ENCODE assay signal across 8 cellular contexts in genomic region chrX:102899940-102900916, GRCh38. TPM values are rescaled to one million over a fixed set of nuclear protein-coding genes. Genes with fewer than 3 reads are reported as not detected.
DNase-seq lines count a peak whose midpoint lies in the region; ATAC-seq, FAIRE-seq and TF ChIP-seq lines count a peak whose summit lies in the region.

No MANE protein-coding gene starts in this region.

- H4K20me1 ChIP-seq in K562 (replicated peaks; ENCODE audit: control insufficient read depth, insufficient read depth, low read length) (no peaks in the 10 kb centered on the region), keratinocyte (ENCODE audit: control insufficient read depth, extremely low read depth, insufficient read depth, low read length) (no peaks in the 10 kb centered on the region)

- H3K27me3 ChIP-seq in K562 (ENCODE audit: control insufficient read depth in 2 of 2, insufficient read depth in 2 of 2, low read length in 2 of 2) = no peaks in the 10 kb centered on the region
- H3K27me3 ChIP-seq in keratinocyte (ENCODE audit: control insufficient read depth, extremely low read depth, insufficient read depth, low read length) = no peaks in the 10 kb centered on the region

- no TSS peak for BruUV-seq in K562 (replicated peaks; lab: Mats Ljungman, UMichigan)

- POLR2A ChIA-PET in K562 (lab: Yijun Ruan, JAX) = interaction anchor here (0.6 to 1.2 kb wide), 4 partner anchors 14 to 280 kb away, joined by 3 read pairs; no protein-coding TSS in a partner anchor

- H3K4me2 ChIP-seq in K562 (ENCODE audit: insufficient read depth, low read length) (no peak overlapping the region), keratinocyte (ENCODE audit: control insufficient read depth, extremely low read depth, insufficient read depth, low read depth, low read length) (no peak overlapping the region)

- no peak for TF ChIP-seq POLR2A in K562 (conservative IDR thresholded peaks at IDR 0.05)

- TF ChIP-seq CTCF in K562 (IDR thresholded peaks at IDR 0.05 in 2 of 3, conservative IDR thresholded peaks at IDR 0.05 in 1 of 3; ENCODE audit: insufficient read depth in 2 of 3, low read depth in 1 of 3, low read length in 3 of 3) (peak; percentile 62 to 74 (median 70)), keratinocyte (optimal IDR thresholded peaks at IDR 0.05 in 1 of 3, IDR thresholded peaks at IDR 0.05 in 1 of 3, conservative IDR thresholded peaks at IDR 0.05 in 1 of 3; ENCODE audit: extremely low read depth in 1 of 3, insufficient read depth in 2 of 3, low read length in 3 of 3) (peak; percentile 60 to 77 (median 72))

- in situ Hi-C loops in K562 (cut with MboI) = no loop called here

- H3K36me3 ChIP-seq in K562 (ENCODE audit: control insufficient read depth, insufficient read depth, low read length) (no peaks in the 10 kb centered on the region), keratinocyte (ENCODE audit: control insufficient read depth in 2 of 2, extremely low read depth in 1 of 2, insufficient read depth in 2 of 2, low read length in 2 of 2) (no peaks in the 10 kb centered on the region)

- intact Hi-C loops in Right ventricle myocardium superior (cut with DNase I) (no loop called here), cardiac septum (cut with DNase I) (no loop called here), K562 (cut with micrococcal nuclease) (loop anchor here (1.0 kb wide), 1 partner anchor 257 kb away; no protein-coding TSS in a partner anchor)

- TF ChIP-seq RAD21 in K562 (CRISPR knock-in tag; conservative IDR thresholded peaks at IDR 0.05 in 1 of 2, IDR thresholded peaks at IDR 0.05 in 1 of 2) = peak; percentile 33 to 65

- 10% methylated on average over 14 of the region's 15 CpGs for WGBS in K562 (ENCODE audit: insufficient coverage, low coverage, missing lambda C conversion rate)

- dilution Hi-C loops in keratinocyte (cut with MboI; ENCODE audit: extremely low pct_ligation_motif_present, low sequenced_read_pairs) = no loop called here

- CTCF ChIA-PET in K562 (lab: Yijun Ruan, JAX; ENCODE audit: low intra/inter-chr PET ratio) = interaction anchor here (0.8 kb wide), 1 partner anchor 17 kb away, joined by 4 read pairs; no protein-coding TSS in a partner anchor

- H3K9me1 ChIP-seq in K562 (ENCODE audit: control insufficient read depth, insufficient read depth, low read length) = peaks cover 3% of the 10 kb centered on the region
- H3K9me1 ChIP-seq in keratinocyte (ENCODE audit: control insufficient read depth, extremely low read depth, insufficient read depth, low read length) = no peaks in the 10 kb centered on the region

- no peak overlapping the region for H2AFZ ChIP-seq in K562 (ENCODE audit: low read depth, low read length)
- no peak overlapping the region for H2AFZ ChIP-seq in keratinocyte (ENCODE audit: control insufficient read depth, low read length)

- no peaks in the 10 kb centered on the region; a peak in 1 of 5 replicates for H3K4me1 ChIP-seq in K562 (replicated peaks in 1 of 2; ENCODE audit: control insufficient read depth in 2 of 2, insufficient read depth in 2 of 2, low read length in 2 of 2)
- no peaks in the 10 kb centered on the region for H3K4me1 ChIP-seq in keratinocyte (ENCODE audit: control insufficient read depth, extremely low read depth, insufficient read depth, low read length)

- H3K4me3 ChIP-seq in K562 (no peak overlapping the region), keratinocyte (ENCODE audit: control insufficient read depth in 2 of 3, extremely low read depth in 1 of 3, insufficient read depth in 2 of 3, low read depth in 1 of 3, low read length in 3 of 3) (no peak overlapping the region)

- DNase-seq in Right ventricle myocardium superior (peak; percentile 47), cardiac septum (ENCODE audit: low spot score) (no peak), NCI-H146 (lab: John Stamatoyannopoulos, UW) (peak; percentile 44), K562 (ENCODE audit: extremely low read depth in 1 of 4, low spot score in 3 of 4) (peak; percentile 41 to 74 (median 59)), keratinocyte (ENCODE audit: low read depth, low spot score) (peak; percentile 28)
- DNase-seq in stimulated activated CD4-positive, alpha-beta T cell treated with anti-CD3 and anti-CD28 coated beads, Interleukin-1b, Interleukin-23, amount 100 ng/mL, for 48 hours = peak; percentile 67

- TF ChIP-seq EP300 in K562 (IDR thresholded peaks at IDR 0.05; ENCODE audit: low read length) = no peak

- H3K9me3 ChIP-seq in K562 (replicated peaks; ENCODE audit: control insufficient read depth, insufficient read depth, low read depth, low read length) = no peaks in the 10 kb centered on the region
- no peaks in the 10 kb centered on the region for H3K9me3 ChIP-seq in keratinocyte (ENCODE audit: control insufficient read depth, low read depth, low read length)

- ATAC-seq in Right ventricle myocardium superior (ENCODE audit: poor library complexity) (peak; percentile 57), HG02763 (IDR thresholded peaks at IDR 0.05; ENCODE audit: unreplicated experiment) (peak; percentile 88), K562 (peak; percentile 98)

- H3K9ac ChIP-seq in K562 (ENCODE audit: insufficient read depth in 1 of 2, low read depth in 2 of 2, low read length in 2 of 2) (no peak overlapping the region), keratinocyte (ENCODE audit: control insufficient read depth, extremely low read depth, insufficient read depth, low read length) (no peak overlapping the region)

- H3K79me2 ChIP-seq in K562 (ENCODE audit: control insufficient read depth, insufficient read depth, low read length) = no peaks in the 10 kb centered on the region
- H3K79me2 ChIP-seq in keratinocyte (ENCODE audit: control insufficient read depth, insufficient read depth, low read length) = no peaks in the 10 kb centered on the region

- H3K27ac ChIP-seq in K562 (ENCODE audit: extremely low read depth, low read depth, low read length) (no peak overlapping the region), keratinocyte (ENCODE audit: control insufficient read depth, insufficient read depth, low read length) (no peak overlapping the region)

- FAIRE-seq in TTC549 (lab: Jason Lieb, UNC) (peak; percentile 56), K562 (lab: Jason Lieb, UNC) (peak; percentile 89), keratinocyte (lab: Jason Lieb, UNC) (peak; percentile 34)

TF ChIP-seq in K562, 482 proteins besides CTCF, POLR2A, EP300 and RAD21:
- TF ChIP-seq TGIF2 (CRISPR knock-in tag; IDR thresholded peaks at IDR 0.05) = no peak
- TF ChIP-seq, protein P1, sequence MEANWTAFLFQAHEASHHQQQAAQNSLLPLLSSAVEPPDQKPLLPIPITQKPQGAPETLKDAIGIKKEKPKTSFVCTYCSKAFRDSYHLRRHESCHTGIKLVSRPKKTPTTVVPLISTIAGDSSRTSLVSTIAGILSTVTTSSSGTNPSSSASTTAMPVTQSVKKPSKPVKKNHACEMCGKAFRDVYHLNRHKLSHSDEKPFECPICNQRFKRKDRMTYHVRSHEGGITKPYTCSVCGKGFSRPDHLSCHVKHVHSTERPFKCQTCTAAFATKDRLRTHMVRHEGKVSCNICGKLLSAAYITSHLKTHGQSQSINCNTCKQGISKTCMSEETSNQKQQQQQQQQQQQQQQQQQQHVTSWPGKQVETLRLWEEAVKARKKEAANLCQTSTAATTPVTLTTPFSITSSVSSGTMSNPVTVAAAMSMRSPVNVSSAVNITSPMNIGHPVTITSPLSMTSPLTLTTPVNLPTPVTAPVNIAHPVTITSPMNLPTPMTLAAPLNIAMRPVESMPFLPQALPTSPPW (CRISPR knock-in tag; IDR thresholded peaks at IDR 0.05) = peak; percentile 63
- peak; percentile 41; the same call in 1 of the 2 replicates for TF ChIP-seq SMC3 (conservative IDR thresholded peaks at IDR 0.05; ENCODE audit: insufficient read depth, low read depth, low read length)

RNA-seq across cellular contexts. Expression of gene RAB40AL, which starts 36.8 kb away (rescaled TPM):
- total RNA-seq in Right ventricle myocardium superior (not detected), cardiac septum (0.32 TPM), K562 (2014; rRNA removed) (0.49 TPM in 1 of 2 replicates, not detected in the other), K562 (2014; rRNA removed; fragmentation: Illumina TruSeq; extraction: Trizol) (0.44 TPM in 1 of 2 replicates, not detected in the other), K562 (2015; rRNA removed; fragmentation: Illumina TruSeq; extraction: Trizol) (0.43 and 0.64 TPM in 2 replicates), K562 (2021) (0.42 and 0.51 TPM in 2 replicates)
- 2.3 and 2.5 TPM in 2 replicates for total RNA-seq in K562 (2011; cell fraction: chromatin; rRNA removed; ENCODE audit: low replicate concordance)
- 1.2 and 2.9 TPM in 2 replicates for total RNA-seq in K562 (2011; cell fraction: nucleolus; rRNA removed)
- 1.7 and 2.7 TPM in 2 replicates for total RNA-seq in K562 (2011; cell fraction: nucleoplasm; rRNA removed)
- polyA plus RNA-seq in K562 (2011; rRNA removed) (0.19 and 0.21 TPM in 2 replicates), K562 (2014; fragmentation: Illumina TruSeq; extraction: Trizol) (0.21 TPM in 1 of 2 replicates, not detected in the other), K562 (2014; fragmentation: Nextera tagmentation; extraction: Ambion mirVana) (not detected), K562 (2014; rRNA removed) (0.13 and 0.54 TPM in 2 replicates), keratinocyte (0.07 to 0.09 TPM in 2 of 3 replicates, not detected in the other)
- 0.07 and 0.18 TPM in 2 replicates for polyA plus RNA-seq in K562 (2011; cell fraction: cytosol; rRNA removed)
- polyA plus RNA-seq in K562 (2011; cell fraction: nucleus; rRNA removed) = 1.9 and 4.1 TPM in 2 replicates
- polyA plus RNA-seq in K562 (2012) = 0.36 TPM in 1 of 2 replicates, not detected in the other
- polyA minus RNA-seq in K562 (2011; rRNA and poly(A)+ RNA removed) = 0.67 and 1.3 TPM in 2 replicates
- polyA minus RNA-seq in K562 (2011; cell fraction: cytosol; rRNA and poly(A)+ RNA removed) = not detected in 2 replicates
- 2.4 and 4.1 TPM in 2 replicates for polyA minus RNA-seq in K562 (2011; cell fraction: nucleus; rRNA and poly(A)+ RNA removed)
- not detected for polyA plus RNA-seq in keratinocyte (2011; ENCODE audit: low read depth)
- not detected in 2 replicates for polyA plus RNA-seq in keratinocyte (2011; cell fraction: cytosol; rRNA removed)
- 1.2 and 1.3 TPM in 2 replicates for polyA plus RNA-seq in keratinocyte (2011; cell fraction: nucleus; rRNA removed)
- polyA plus RNA-seq in keratinocyte (2012; ENCODE audit: low replicate concordance) = not detected in 2 replicates
- 2.2 to 4.0 TPM in 2 of 3 replicates, not detected in the other for polyA minus RNA-seq in keratinocyte
- polyA minus RNA-seq in keratinocyte (2011; cell fraction: cytosol; rRNA and poly(A)+ RNA removed) = not detected
- 6.4 and 8.0 TPM in 2 replicates for polyA minus RNA-seq in keratinocyte (2011; cell fraction: nucleus; rRNA and poly(A)+ RNA removed)
